In the genomic region with DNA sequence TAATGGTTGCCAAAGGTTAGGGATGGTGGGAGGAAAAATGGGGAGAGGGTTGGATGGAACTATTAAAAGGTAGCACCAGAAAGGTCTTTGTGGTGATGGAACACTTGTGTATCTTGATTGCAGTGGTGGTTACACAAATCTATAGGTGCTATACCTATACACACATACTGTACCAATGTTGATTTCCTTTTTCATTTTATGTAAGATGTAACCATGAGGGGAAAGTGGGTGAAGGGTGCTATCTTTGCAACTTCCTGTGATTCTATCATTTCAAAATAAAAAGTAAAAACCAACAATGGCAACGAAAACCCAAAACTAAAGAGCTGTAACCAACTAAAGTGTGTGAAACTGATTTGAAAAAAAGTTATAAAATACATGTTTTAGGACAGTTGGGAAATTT, we compare ENCODE assay signal across 9 cellular contexts. TPM values are rescaled to one million over a fixed set of nuclear protein-coding genes. Genes with fewer than 3 reads are reported as not detected.
DNase-seq lines count a peak whose midpoint lies in the region; ATAC-seq and TF ChIP-seq lines count a peak whose summit lies in the region.
"Had no signal": no experiment of that assay in that cellular context is flagged by ENCODE, and none has a peak within 500 bp of the region (broad histone marks: within the 10 kb centered on the region; RNA-seq: fewer than 3 reads in every experiment).

No MANE protein-coding gene starts in this region.

- intact Hi-C loops in MCF 10A (cut with micrococcal nuclease) (loop anchor here (1.0 kb wide), 3 partner anchors 22 to 324 kb away; partner anchors contain the start of gene ZNF197), breast epithelium (cut with DNase I; ENCODE audit: low total_unique reads) (no loop called here)

- peak overlapping the region; percentile 81 for H3K4me2 ChIP-seq in hepatocyte

- H3K4me1 ChIP-seq in breast epithelium (peaks cover 0 to 2% of the 10 kb centered on the region in 2 donors), hepatocyte (ENCODE audit: insufficient read depth) (peaks cover 8% of the 10 kb centered on the region)

- peaks cover 23% of the 10 kb centered on the region for H3K79me2 ChIP-seq in hepatocyte

- peaks cover 41% of the 10 kb centered on the region for H3K36me3 Mint-ChIP-seq in MCF 10A (ENCODE audit: insufficient read depth, unreplicated experiment)
- peaks cover 47% of the 10 kb centered on the region for H3K36me3 Mint-ChIP-seq in T-helper 2 cell treated with Interferon-gamma antibody and Interleukin-4, amounts not matched to agents 5 μg/mL and 100 μg/mL, for 36 hours (ENCODE audit: low read depth)

- no peak for TF ChIP-seq CTCF in MCF 10A (IDR thresholded peaks at IDR 0.05; ENCODE audit: unreplicated experiment)
- no peak for TF ChIP-seq CTCF in breast epithelium (IDR thresholded peaks at IDR 0.05)
- TF ChIP-seq CTCF in hepatocyte (IDR thresholded peaks at IDR 0.05; ENCODE audit: poor library complexity) = no peak

- no TSS peak for BruUV-seq in MCF 10A (replicated peaks; lab: Mats Ljungman, UMichigan)

- POLR2A ChIA-PET in MCF 10A (lab: Yijun Ruan, JAX) = interaction anchor here (0.6 to 5.7 kb wide), 7 partner anchors 13 to 330 kb away, joined by 3 to 92 read pairs (median 3); partner anchors contain the start of genes EXOSC7, ZDHHC3 and ZNF197

- H3K9me3 ChIP-seq in breast epithelium (peaks cover 6 to 19% of the 10 kb centered on the region in 2 donors), hepatocyte (ENCODE audit: low read depth) (peaks cover 10% of the 10 kb centered on the region)

- peak overlapping the region; percentile 65 for H2AFZ ChIP-seq in hepatocyte

- no peaks in the 10 kb centered on the region for H3K9me2 ChIP-seq in hepatocyte (replicated peaks; ENCODE audit: insufficient read depth)

- H3K36me3 ChIP-seq in breast epithelium (peaks cover 4% of the 10 kb centered on the region), hepatocyte (replicated peaks; ENCODE audit: insufficient read depth, low read depth) (peaks cover 6% of the 10 kb centered on the region)

- no peak for TF ChIP-seq POLR2A in breast epithelium (IDR thresholded peaks at IDR 0.05)

- H3K4me3 Mint-ChIP-seq in MCF 10A (ENCODE audit: unreplicated experiment) = peak overlapping the region; percentile 91
- peak overlapping the region; percentile 79 for H3K4me3 Mint-ChIP-seq in T-helper 2 cell treated with Interferon-gamma antibody and Interleukin-4, amounts not matched to agents 5 μg/mL and 100 μg/mL, for 36 hours
- H3K4me3 Mint-ChIP-seq in stimulated activated naive CD8-positive, alpha-beta T cell treated with anti-CD3 and anti-CD28 coated beads, Interleukin-15, amount 100 ng/mL, for 72 hours = peak overlapping the region; percentile 82 to 86

- H3K4me3 ChIP-seq in breast epithelium (no peak overlapping the region), hepatocyte (no peak overlapping the region)

- no peak for ATAC-seq in stimulated activated naive CD8-positive, alpha-beta T cell treated with anti-CD3 and anti-CD28 coated beads, Interleukin-15, amount 100 ng/mL, for 72 hours

- no peaks in the 10 kb centered on the region for H3K9me3 Mint-ChIP-seq in MCF 10A (ENCODE audit: unreplicated experiment)
- H3K9me3 Mint-ChIP-seq in T-helper 2 cell treated with Interferon-gamma antibody and Interleukin-4, amounts not matched to agents 5 μg/mL and 100 μg/mL, for 36 hours = peaks cover 62% of the 10 kb centered on the region
- peaks cover 27 to 29% of the 10 kb centered on the region in 2 donors for H3K9me3 Mint-ChIP-seq in stimulated activated naive CD8-positive, alpha-beta T cell treated with anti-CD3 and anti-CD28 coated beads, Interleukin-15, amount 100 ng/mL, for 72 hours

- H3K27ac ChIP-seq in breast epithelium (no peak overlapping the region), hepatocyte (peak overlapping the region; percentile 82)
- H3K27ac ChIP-seq: suprapubic skin had no signal

- peaks cover 10% of the 10 kb centered on the region for H3K4me1 Mint-ChIP-seq in MCF 10A (ENCODE audit: insufficient read depth, unreplicated experiment)
- peaks cover 6% of the 10 kb centered on the region for H3K4me1 Mint-ChIP-seq in T-helper 2 cell treated with Interferon-gamma antibody and Interleukin-4, amounts not matched to agents 5 μg/mL and 100 μg/mL, for 36 hours (ENCODE audit: low read depth)
- peaks cover 16% of the 10 kb centered on the region for H3K4me1 Mint-ChIP-seq in stimulated activated naive CD8-positive, alpha-beta T cell treated with anti-CD3 and anti-CD28 coated beads, Interleukin-15, amount 100 ng/mL, for 72 hours

- CTCF ChIA-PET in MCF 10A (lab: Yijun Ruan, JAX) = interaction anchor here (0.6 to 0.9 kb wide), 2 partner anchors 22 to 129 kb away, joined by 3 to 4 read pairs; no protein-coding TSS in a partner anchor

- no peak for DNase-seq in MCF 10A (ENCODE audit: unreplicated experiment)
- DNase-seq in breast epithelium (ENCODE audit: low spot score in 2 of 2) = no peak
- DNase-seq in T-helper 2 cell treated with Interferon-gamma antibody and Interleukin-4, amounts not matched to agents 5 μg/mL and 100 μg/mL, for 36 hours (ENCODE audit: low spot score) = no peak
- no peak for DNase-seq in hepatocyte (ENCODE audit: low spot score)
- no peak for DNase-seq in stimulated activated naive CD8-positive, alpha-beta T cell treated with anti-CD3 and anti-CD28 coated beads, Interleukin-15, amount 100 ng/mL, for 72 hours
- DNase-seq in NOMO-1 treated with DMSO at 0.1 percent for 48 hours (lab: John Stamatoyannopoulos, UW; ENCODE audit: unreplicated experiment) = no peak
- no peak for DNase-seq in CD1c-positive myeloid dendritic cell (ENCODE audit: extremely low spot score)
- no peak for DNase-seq in NCI-H82 (lab: John Stamatoyannopoulos, UW)

- H3K27ac Mint-ChIP-seq in MCF 10A (ENCODE audit: low read depth, unreplicated experiment) = no peak overlapping the region
- H3K27ac Mint-ChIP-seq in T-helper 2 cell treated with Interferon-gamma antibody and Interleukin-4, amounts not matched to agents 5 μg/mL and 100 μg/mL, for 36 hours = no peak overlapping the region
- H3K27ac Mint-ChIP-seq in stimulated activated naive CD8-positive, alpha-beta T cell treated with anti-CD3 and anti-CD28 coated beads, Interleukin-15, amount 100 ng/mL, for 72 hours = no peak overlapping the region

- H3K27me3 Mint-ChIP-seq in MCF 10A (ENCODE audit: insufficient read depth, unreplicated experiment) = no peaks in the 10 kb centered on the region
- no peaks in the 10 kb centered on the region for H3K27me3 Mint-ChIP-seq in T-helper 2 cell treated with Interferon-gamma antibody and Interleukin-4, amounts not matched to agents 5 μg/mL and 100 μg/mL, for 36 hours (ENCODE audit: low read depth)
- no peaks in the 10 kb centered on the region for H3K27me3 Mint-ChIP-seq in stimulated activated naive CD8-positive, alpha-beta T cell treated with anti-CD3 and anti-CD28 coated beads, Interleukin-15, amount 100 ng/mL, for 72 hours

- WGBS in hepatocyte (ENCODE audit: low lambda C conversion rate, missing lambda C conversion rate) = 96% methylated on average over 1 of the region's 1 CpG

- H4K20me1 ChIP-seq in hepatocyte (ENCODE audit: insufficient read depth, poor library complexity, severe bottlenecking) = no peaks in the 10 kb centered on the region

- no peaks in the 10 kb centered on the region for H3K27me3 ChIP-seq in breast epithelium
- no peaks in the 10 kb centered on the region for H3K27me3 ChIP-seq in hepatocyte
- H3K27me3 ChIP-seq: suprapubic skin had no signal

RNA-seq across cellular contexts. Expression of gene ZNF35, which starts 0.8 kb away (rescaled TPM):
- total RNA-seq in MCF 10A (2022) (9.9 and 12.7 TPM in 2 replicates), breast epithelium (10 to 100 TPM in 2 of 3 donors, 1 to 10 TPM in 1; 8.8 to 18.7 (median 13.1) TPM), hepatocyte (9.6 and 15.3 TPM in 2 replicates)
- 3.4 and 4.2 TPM in 2 replicates for polyA plus RNA-seq in hepatocyte

RNA-seq across cellular contexts. Expression of gene ZNF197, which starts 22.9 kb away (rescaled TPM):
- total RNA-seq in MCF 10A (2022) = 15.6 and 15.8 TPM in 2 replicates
- total RNA-seq in breast epithelium = 10 to 100 TPM; 18.0 to 26.2 (median 18.4) TPM
- 17.1 and 17.5 TPM in 2 replicates for total RNA-seq in hepatocyte
- 5.3 and 7.1 TPM in 2 replicates for polyA plus RNA-seq in hepatocyte
